ENCODE assay signal across 2 cellular contexts in the genomic region with DNA sequence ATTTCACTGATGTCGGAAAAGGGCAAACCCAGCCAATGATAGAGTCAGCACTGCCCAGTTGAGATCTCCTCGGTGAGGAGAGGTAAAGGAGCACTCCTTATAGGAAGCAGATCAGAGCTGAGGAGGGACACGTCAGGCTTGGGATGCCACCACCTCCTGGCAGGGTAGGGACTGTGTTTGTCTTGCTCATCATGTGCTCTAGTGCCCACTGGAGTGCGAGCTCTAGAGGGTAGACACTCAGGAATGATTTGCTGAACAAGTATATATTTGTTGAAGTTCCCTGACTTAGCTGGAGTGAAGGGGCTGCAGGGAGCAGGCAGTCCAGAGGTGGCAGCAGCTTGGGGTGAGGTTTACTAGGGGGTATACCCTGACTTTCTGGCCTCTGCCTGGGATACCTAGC.
TF ChIP-seq lines count a peak whose summit lies in the region.

No MANE protein-coding gene starts in this region.

TF ChIP-seq in GM23338, 12 proteins besides CTCF, POLR2A, EP300 and RAD21:
- TF ChIP-seq CREB1 (CRISPR knock-in tag; IDR thresholded peaks at IDR 0.05; ENCODE audit: low read depth) (no peak), EZH2phosphoT487 (IDR thresholded peaks at IDR 0.05; ENCODE audit: unreplicated experiment) (no peak), ZNF114 (CRISPR knock-in tag; IDR thresholded peaks at IDR 0.05) (no peak), ZNF331 (CRISPR knock-in tag; IDR thresholded peaks at IDR 0.05; ENCODE audit: low read depth) (no peak), POLR2AphosphoS5 (IDR thresholded peaks at IDR 0.05; ENCODE audit: low read depth) (no peak), STAT1 (IDR thresholded peaks at IDR 0.05; ENCODE audit: unreplicated experiment) (no peak), EZH2 (IDR thresholded peaks at IDR 0.05; ENCODE audit: low read depth, unreplicated experiment) (no peak), NANOG (IDR thresholded peaks at IDR 0.05; ENCODE audit: borderline replicate concordance) (no peak)
- TF ChIP-seq, protein P1, sequence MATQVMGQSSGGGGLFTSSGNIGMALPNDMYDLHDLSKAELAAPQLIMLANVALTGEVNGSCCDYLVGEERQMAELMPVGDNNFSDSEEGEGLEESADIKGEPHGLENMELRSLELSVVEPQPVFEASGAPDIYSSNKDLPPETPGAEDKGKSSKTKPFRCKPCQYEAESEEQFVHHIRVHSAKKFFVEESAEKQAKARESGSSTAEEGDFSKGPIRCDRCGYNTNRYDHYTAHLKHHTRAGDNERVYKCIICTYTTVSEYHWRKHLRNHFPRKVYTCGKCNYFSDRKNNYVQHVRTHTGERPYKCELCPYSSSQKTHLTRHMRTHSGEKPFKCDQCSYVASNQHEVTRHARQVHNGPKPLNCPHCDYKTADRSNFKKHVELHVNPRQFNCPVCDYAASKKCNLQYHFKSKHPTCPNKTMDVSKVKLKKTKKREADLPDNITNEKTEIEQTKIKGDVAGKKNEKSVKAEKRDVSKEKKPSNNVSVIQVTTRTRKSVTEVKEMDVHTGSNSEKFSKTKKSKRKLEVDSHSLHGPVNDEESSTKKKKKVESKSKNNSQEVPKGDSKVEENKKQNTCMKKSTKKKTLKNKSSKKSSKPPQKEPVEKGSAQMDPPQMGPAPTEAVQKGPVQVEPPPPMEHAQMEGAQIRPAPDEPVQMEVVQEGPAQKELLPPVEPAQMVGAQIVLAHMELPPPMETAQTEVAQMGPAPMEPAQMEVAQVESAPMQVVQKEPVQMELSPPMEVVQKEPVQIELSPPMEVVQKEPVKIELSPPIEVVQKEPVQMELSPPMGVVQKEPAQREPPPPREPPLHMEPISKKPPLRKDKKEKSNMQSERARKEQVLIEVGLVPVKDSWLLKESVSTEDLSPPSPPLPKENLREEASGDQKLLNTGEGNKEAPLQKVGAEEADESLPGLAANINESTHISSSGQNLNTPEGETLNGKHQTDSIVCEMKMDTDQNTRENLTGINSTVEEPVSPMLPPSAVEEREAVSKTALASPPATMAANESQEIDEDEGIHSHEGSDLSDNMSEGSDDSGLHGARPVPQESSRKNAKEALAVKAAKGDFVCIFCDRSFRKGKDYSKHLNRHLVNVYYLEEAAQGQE (IDR thresholded peaks at IDR 0.05; ENCODE audit: unreplicated experiment): no peak
- TF ChIP-seq, protein P2, sequence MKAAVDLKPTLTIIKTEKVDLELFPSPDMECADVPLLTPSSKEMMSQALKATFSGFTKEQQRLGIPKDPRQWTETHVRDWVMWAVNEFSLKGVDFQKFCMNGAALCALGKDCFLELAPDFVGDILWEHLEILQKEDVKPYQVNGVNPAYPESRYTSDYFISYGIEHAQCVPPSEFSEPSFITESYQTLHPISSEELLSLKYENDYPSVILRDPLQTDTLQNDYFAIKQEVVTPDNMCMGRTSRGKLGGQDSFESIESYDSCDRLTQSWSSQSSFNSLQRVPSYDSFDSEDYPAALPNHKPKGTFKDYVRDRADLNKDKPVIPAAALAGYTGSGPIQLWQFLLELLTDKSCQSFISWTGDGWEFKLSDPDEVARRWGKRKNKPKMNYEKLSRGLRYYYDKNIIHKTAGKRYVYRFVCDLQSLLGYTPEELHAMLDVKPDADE (IDR thresholded peaks at IDR 0.05): no peak

TF ChIP-seq in H1, 55 proteins besides CTCF, POLR2A, EP300 and RAD21:
- TF ChIP-seq JUN (IDR thresholded peaks at IDR 0.05; ENCODE audit: low read depth, low read length) (no peak), SP4 (IDR thresholded peaks at IDR 0.05; ENCODE audit: low read length) (no peak), GTF2F1 (IDR thresholded peaks at IDR 0.05; ENCODE audit: borderline replicate concordance, low read depth, low read length) (no peak), CHD1 (IDR thresholded peaks at IDR 0.05; ENCODE audit: low read depth, low read length) (no peak), TAF7 (optimal IDR thresholded peaks at IDR 0.05; ENCODE audit: borderline replicate concordance, low read depth, low read length) (no peak), SRF (IDR thresholded peaks at IDR 0.05; ENCODE audit: low read depth, low read length) (no peak), SIX5 (IDR thresholded peaks at IDR 0.05; ENCODE audit: low read depth, low read length) (no peak), RNF2 (IDR thresholded peaks at IDR 0.05; ENCODE audit: borderline replicate concordance, low read depth, low read length, missing control alignments, poor library complexity, severe bottlenecking) (no peak), BCL11A (IDR thresholded peaks at IDR 0.05; ENCODE audit: low read depth in 2 of 2, low read length in 2 of 2) (no peak)
- TF ChIP-seq, protein P3, sequence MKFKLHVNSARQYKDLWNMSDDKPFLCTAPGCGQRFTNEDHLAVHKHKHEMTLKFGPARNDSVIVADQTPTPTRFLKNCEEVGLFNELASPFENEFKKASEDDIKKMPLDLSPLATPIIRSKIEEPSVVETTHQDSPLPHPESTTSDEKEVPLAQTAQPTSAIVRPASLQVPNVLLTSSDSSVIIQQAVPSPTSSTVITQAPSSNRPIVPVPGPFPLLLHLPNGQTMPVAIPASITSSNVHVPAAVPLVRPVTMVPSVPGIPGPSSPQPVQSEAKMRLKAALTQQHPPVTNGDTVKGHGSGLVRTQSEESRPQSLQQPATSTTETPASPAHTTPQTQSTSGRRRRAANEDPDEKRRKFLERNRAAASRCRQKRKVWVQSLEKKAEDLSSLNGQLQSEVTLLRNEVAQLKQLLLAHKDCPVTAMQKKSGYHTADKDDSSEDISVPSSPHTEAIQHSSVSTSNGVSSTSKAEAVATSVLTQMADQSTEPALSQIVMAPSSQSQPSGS (IDR thresholded peaks at IDR 0.05; ENCODE audit: low read length): no peak
